ENCODE assay signal across 9 cellular contexts in the genomic region with DNA sequence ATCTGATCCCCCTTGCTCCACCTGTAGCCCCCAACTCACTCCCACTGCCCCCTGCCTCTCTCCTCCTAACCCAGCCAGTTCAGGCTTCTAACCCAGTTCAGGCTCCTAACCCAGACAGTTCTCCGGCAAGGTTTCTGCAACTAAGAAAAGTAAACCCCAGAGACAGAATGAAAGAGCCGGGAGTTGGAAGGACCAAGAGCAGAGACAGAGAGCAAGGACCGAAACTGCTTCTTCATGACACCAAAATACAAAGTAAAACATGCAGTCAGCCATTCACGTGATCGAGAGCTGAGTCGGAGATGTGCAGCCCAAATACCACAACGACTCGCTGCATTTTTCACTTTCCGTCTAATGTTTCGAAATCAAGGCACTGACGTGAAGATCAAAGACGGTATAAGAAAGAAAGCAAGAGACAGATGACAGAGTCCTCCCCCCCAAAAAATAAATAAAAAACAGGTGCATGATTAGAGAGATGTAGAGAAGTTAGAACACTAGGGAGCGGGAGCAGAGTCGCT. TPM values are rescaled to one million over a fixed set of nuclear protein-coding genes. Genes with fewer than 3 reads are reported as not detected.
DNase-seq lines count a peak whose midpoint lies in the region; ATAC-seq and TF ChIP-seq lines count a peak whose summit lies in the region.
"Had no signal": no experiment of that assay in that cellular context is flagged by ENCODE, and none has a peak within 500 bp of the region (broad histone marks: within the 10 kb centered on the region; RNA-seq: fewer than 3 reads in every experiment).

No MANE protein-coding gene starts in this region.

- DNase-seq in heart right ventricle = no peak
- DNase-seq in left ventricle myocardium superior = no peak
- DNase-seq in activated T-cell treated with anti-CD3 and anti-CD28 coated beads, Interleukin-2, amount 50 U/mL, for 48 hours = peak; percentile 72 to 78
- DNase-seq in GM03348 (ENCODE audit: low spot score) = no peak
- DNase-seq in superior temporal gyrus (ENCODE audit: extremely low spot score) = no peak

- H3K27me3 ChIP-seq in heart right ventricle = peaks cover 0 to 38% (median 9%) of the 10 kb centered on the region in 7 donors
- H3K27me3 ChIP-seq in HUES48 (ENCODE audit: control insufficient read depth, insufficient read depth, low read length) = peaks cover 37% of the 10 kb centered on the region
- no peaks in the 10 kb centered on the region for H3K27me3 ChIP-seq in liver (ENCODE audit: control insufficient read depth in 4 of 4, insufficient read depth in 4 of 4, low read length in 3 of 4)
- H3K27me3 ChIP-seq in stomach smooth muscle (ENCODE audit: control insufficient read depth in 1 of 2, insufficient read depth in 2 of 2, low read length in 2 of 2) = no peaks in the 10 kb centered on the region

- H3K9ac ChIP-seq in HUES48 (ENCODE audit: low read depth, low read length) (no peak overlapping the region), liver (ENCODE audit: low read depth in 1 of 2, low read length in 2 of 2) (peak overlapping the region; percentile 50 to 79), stomach smooth muscle (ENCODE audit: low read length in 2 of 2) (peak overlapping the region; percentile 22 to 75)

- H3K27ac ChIP-seq in heart right ventricle (peak overlapping the region in 5 of 10 donors; percentile 29 to 98 (median 72)), HUES48 (ENCODE audit: low read depth, low read length) (no peak overlapping the region), liver (ENCODE audit: low read depth in 1 of 2, low read length in 2 of 2) (peak overlapping the region; percentile 81 to 82), stomach smooth muscle (ENCODE audit: low read length) (no peak overlapping the region)
- H3K27ac ChIP-seq: C4-2B had no signal

- H3K4me1 ChIP-seq in heart right ventricle = peaks cover 0 to 39% (median 11%) of the 10 kb centered on the region in 9 donors
- peaks cover 6% of the 10 kb centered on the region; the same call in 1 of the 2 replicates for H3K4me1 ChIP-seq in HUES48 (ENCODE audit: control insufficient read depth, insufficient read depth, low read length)
- peaks cover 0 to 8% (median 2%) of the 10 kb centered on the region in 4 donors for H3K4me1 ChIP-seq in liver (ENCODE audit: control insufficient read depth in 4 of 4, insufficient read depth in 4 of 4, low read length in 3 of 4)
- peaks cover 32% of the 10 kb centered on the region for H3K4me1 ChIP-seq in stomach smooth muscle (ENCODE audit: control insufficient read depth, insufficient read depth, low read length)

- no peak for TF ChIP-seq RAD21 in liver (IDR thresholded peaks at IDR 0.05)

- H3K36me3 ChIP-seq in heart right ventricle (peaks cover 0 to 45% (median 0%) of the 10 kb centered on the region in 9 donors), HUES48 (ENCODE audit: control insufficient read depth, insufficient read depth, low read length) (no peaks in the 10 kb centered on the region), liver (ENCODE audit: control insufficient read depth in 4 of 4, insufficient read depth in 3 of 4, low read depth in 1 of 4, low read length in 3 of 4) (no peaks in the 10 kb centered on the region), stomach smooth muscle (ENCODE audit: control insufficient read depth in 2 of 2, insufficient read depth in 2 of 2, low read length in 2 of 2) (no peaks in the 10 kb centered on the region)

- TF ChIP-seq CTCF in heart right ventricle (IDR thresholded peaks at IDR 0.05) = no peak
- TF ChIP-seq CTCF in liver (IDR thresholded peaks at IDR 0.05; ENCODE audit: low read depth, low read length, missing input control) = no peak

- intact Hi-C loops in heart right ventricle (cut with DNase I) = no loop called here
- intact Hi-C loops in left ventricle myocardium superior (cut with micrococcal nuclease) = no loop called here

- 80 to 87% methylated on average over 14 of the region's 14 CpGs for WGBS in heart right ventricle, 2 donors
- WGBS in liver = 68% methylated on average over 14 of the region's 14 CpGs

- H3K9me3 ChIP-seq in heart right ventricle (peaks cover 0 to 6% (median 0%) of the 10 kb centered on the region in 11 donors), HUES48 (ENCODE audit: control insufficient read depth, insufficient read depth, low read length) (no peaks in the 10 kb centered on the region), liver (ENCODE audit: control insufficient read depth in 4 of 4, low read length in 3 of 4) (peaks cover 0 to 3% (median 1%) of the 10 kb centered on the region in 4 donors), stomach smooth muscle (ENCODE audit: control insufficient read depth in 2 of 2, low read length in 2 of 2) (no peaks in the 10 kb centered on the region)

- ATAC-seq in heart right ventricle (no peak), left ventricle myocardium superior (no peak)

- H3K4me3 ChIP-seq in heart right ventricle (peak overlapping the region in 9 of 10 donors; percentile 8 to 84 (median 59)), HUES48 (ENCODE audit: low read depth, low read length) (peak overlapping the region; percentile 81; the same call in 1 of the 2 replicates), liver (ENCODE audit: low read depth in 1 of 3, low read length in 3 of 3) (peak overlapping the region; percentile 20 to 63 (median 51)), stomach smooth muscle (ENCODE audit: low read length in 2 of 2) (peak overlapping the region in 1 of 2 donors; percentile 78)

TF ChIP-seq in liver, 16 proteins besides CTCF, POLR2A, EP300 and RAD21 (continues in another document):
- TF ChIP-seq, protein P1, sequence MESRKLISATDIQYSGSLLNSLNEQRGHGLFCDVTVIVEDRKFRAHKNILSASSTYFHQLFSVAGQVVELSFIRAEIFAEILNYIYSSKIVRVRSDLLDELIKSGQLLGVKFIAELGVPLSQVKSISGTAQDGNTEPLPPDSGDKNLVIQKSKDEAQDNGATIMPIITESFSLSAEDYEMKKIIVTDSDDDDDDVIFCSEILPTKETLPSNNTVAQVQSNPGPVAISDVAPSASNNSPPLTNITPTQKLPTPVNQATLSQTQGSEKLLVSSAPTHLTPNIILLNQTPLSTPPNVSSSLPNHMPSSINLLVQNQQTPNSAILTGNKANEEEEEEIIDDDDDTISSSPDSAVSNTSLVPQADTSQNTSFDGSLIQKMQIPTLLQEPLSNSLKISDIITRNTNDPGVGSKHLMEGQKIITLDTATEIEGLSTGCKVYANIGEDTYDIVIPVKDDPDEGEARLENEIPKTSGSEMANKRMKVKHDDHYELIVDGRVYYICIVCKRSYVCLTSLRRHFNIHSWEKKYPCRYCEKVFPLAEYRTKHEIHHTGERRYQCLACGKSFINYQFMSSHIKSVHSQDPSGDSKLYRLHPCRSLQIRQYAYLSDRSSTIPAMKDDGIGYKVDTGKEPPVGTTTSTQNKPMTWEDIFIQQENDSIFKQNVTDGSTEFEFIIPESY (IDR thresholded peaks at IDR 0.05) = no peak
- TF ChIP-seq, protein P2, sequence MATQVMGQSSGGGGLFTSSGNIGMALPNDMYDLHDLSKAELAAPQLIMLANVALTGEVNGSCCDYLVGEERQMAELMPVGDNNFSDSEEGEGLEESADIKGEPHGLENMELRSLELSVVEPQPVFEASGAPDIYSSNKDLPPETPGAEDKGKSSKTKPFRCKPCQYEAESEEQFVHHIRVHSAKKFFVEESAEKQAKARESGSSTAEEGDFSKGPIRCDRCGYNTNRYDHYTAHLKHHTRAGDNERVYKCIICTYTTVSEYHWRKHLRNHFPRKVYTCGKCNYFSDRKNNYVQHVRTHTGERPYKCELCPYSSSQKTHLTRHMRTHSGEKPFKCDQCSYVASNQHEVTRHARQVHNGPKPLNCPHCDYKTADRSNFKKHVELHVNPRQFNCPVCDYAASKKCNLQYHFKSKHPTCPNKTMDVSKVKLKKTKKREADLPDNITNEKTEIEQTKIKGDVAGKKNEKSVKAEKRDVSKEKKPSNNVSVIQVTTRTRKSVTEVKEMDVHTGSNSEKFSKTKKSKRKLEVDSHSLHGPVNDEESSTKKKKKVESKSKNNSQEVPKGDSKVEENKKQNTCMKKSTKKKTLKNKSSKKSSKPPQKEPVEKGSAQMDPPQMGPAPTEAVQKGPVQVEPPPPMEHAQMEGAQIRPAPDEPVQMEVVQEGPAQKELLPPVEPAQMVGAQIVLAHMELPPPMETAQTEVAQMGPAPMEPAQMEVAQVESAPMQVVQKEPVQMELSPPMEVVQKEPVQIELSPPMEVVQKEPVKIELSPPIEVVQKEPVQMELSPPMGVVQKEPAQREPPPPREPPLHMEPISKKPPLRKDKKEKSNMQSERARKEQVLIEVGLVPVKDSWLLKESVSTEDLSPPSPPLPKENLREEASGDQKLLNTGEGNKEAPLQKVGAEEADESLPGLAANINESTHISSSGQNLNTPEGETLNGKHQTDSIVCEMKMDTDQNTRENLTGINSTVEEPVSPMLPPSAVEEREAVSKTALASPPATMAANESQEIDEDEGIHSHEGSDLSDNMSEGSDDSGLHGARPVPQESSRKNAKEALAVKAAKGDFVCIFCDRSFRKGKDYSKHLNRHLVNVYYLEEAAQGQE (IDR thresholded peaks at IDR 0.05) = no peak
- TF ChIP-seq HNF4G (IDR thresholded peaks at IDR 0.05) (no peak), EGR1 (IDR thresholded peaks at IDR 0.05; ENCODE audit: low read depth in 2 of 2) (no peak), FOXA1 (IDR thresholded peaks at IDR 0.05) (no peak), TAF1 (conservative IDR thresholded peaks at IDR 0.05) (no peak), SP1 (IDR thresholded peaks at IDR 0.05) (no peak), YY1 (IDR thresholded peaks at IDR 0.05) (no peak), RXRA (IDR thresholded peaks at IDR 0.05) (no peak), JUND (IDR thresholded peaks at IDR 0.05) (no peak), NR2F2 (IDR thresholded peaks at IDR 0.05) (no peak), FOXA2 (IDR thresholded peaks at IDR 0.05) (no peak), GABPA (IDR thresholded peaks at IDR 0.05 in 1 of 2, conservative IDR thresholded peaks at IDR 0.05 in 1 of 2) (no peak)
- TF ChIP-seq, protein P3, sequence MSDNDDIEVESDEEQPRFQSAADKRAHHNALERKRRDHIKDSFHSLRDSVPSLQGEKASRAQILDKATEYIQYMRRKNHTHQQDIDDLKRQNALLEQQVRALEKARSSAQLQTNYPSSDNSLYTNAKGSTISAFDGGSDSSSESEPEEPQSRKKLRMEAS (IDR thresholded peaks at IDR 0.05) = no peak
- TF ChIP-seq, protein P4, sequence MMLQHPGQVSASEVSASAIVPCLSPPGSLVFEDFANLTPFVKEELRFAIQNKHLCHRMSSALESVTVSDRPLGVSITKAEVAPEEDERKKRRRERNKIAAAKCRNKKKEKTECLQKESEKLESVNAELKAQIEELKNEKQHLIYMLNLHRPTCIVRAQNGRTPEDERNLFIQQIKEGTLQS (IDR thresholded peaks at IDR 0.05) = no peak

RNA-seq across cellular contexts. Expression of a gene that starts 0.8 kb away (rescaled TPM):
- total RNA-seq in heart right ventricle (10 to 100 TPM in 2 of 10 donors, 1 to 10 TPM in 8; 2.5 to 29.9 (median 3.8) TPM), left ventricle myocardium superior (6.0 TPM), liver (10 to 100 TPM; 11.5 to 11.6 TPM)
- polyA plus RNA-seq in heart right ventricle (1 to 10 TPM; 2.0 to 4.0 TPM), liver (1 to 10 TPM; 2.3 to 6.8 TPM)

RNA-seq across cellular contexts. Expression of a gene that starts 57.8 kb away (rescaled TPM):
- total RNA-seq in heart right ventricle (under 1 TPM in 3 of 10 donors, not detected in 7; 0.07 to 0.32 (median 0.18) TPM), left ventricle myocardium superior (0.15 TPM), liver (under 1 TPM; 0.25 to 0.93 TPM)
- polyA plus RNA-seq in heart right ventricle (under 1 TPM; 0.03 to 0.22 TPM), liver (under 1 TPM; 0.11 to 0.22 TPM)

Comparison
In these comparisons a context has a peak if more than half of its experiments do, and no peak if none do; other contexts are left out.
1. DNase-seq: peak in activated T-cell treated with anti-CD3 and anti-CD28 coated beads, Interleukin-2, amount 50 U/mL, for 48 hours (2 of 2); none in heart right ventricle (0 of 2), left ventricle myocardium superior (single experiment), GM03348 (single experiment) and superior temporal gyrus (single experiment).
2. H3K27ac ChIP-seq: peak in liver (2 of 2); none in HUES48 (single experiment) and stomach smooth muscle (single experiment).